In genomic region chr11:959608-960007, GRCh38 we compare ENCODE assay signal across 1 cellular context.
TF ChIP-seq lines count a peak whose summit lies in the region.

No MANE protein-coding gene starts in this region.

TF ChIP-seq in HepG2, 621 proteins besides CTCF, POLR2A, EP300 and RAD21 (continued from another document):
- TF ChIP-seq ZNF142 (CRISPR knock-in tag; IDR thresholded peaks at IDR 0.05) (no peak), ZNF225 (CRISPR knock-in tag; IDR thresholded peaks at IDR 0.05) (no peak), ZNF629 (CRISPR knock-in tag; conservative IDR thresholded peaks at IDR 0.05) (no peak), ZBTB20 (CRISPR knock-in tag; IDR thresholded peaks at IDR 0.05; ENCODE audit: borderline replicate concordance, low read depth) (no peak), ZNF547 (CRISPR knock-in tag; IDR thresholded peaks at IDR 0.05) (no peak), JUN (CRISPR knock-in tag; IDR thresholded peaks at IDR 0.05) (no peak), ATRX (CRISPR knock-in tag; IDR thresholded peaks at IDR 0.05; ENCODE audit: borderline replicate concordance) (no peak), ZNF138 (CRISPR knock-in tag; IDR thresholded peaks at IDR 0.05; ENCODE audit: low read depth) (no peak), SMC3 (IDR thresholded peaks at IDR 0.05; ENCODE audit: low read length) (peak; percentile 38), HMG20A (CRISPR knock-in tag; IDR thresholded peaks at IDR 0.05; ENCODE audit: borderline replicate concordance) (no peak), MXI1 (IDR thresholded peaks at IDR 0.05; ENCODE audit: borderline replicate concordance, low read depth, low read length) (no peak), HNF1A (IDR thresholded peaks at IDR 0.05; ENCODE audit: low read depth) (no peak), HNF1A (CRISPR knock-in tag; IDR thresholded peaks at IDR 0.05; ENCODE audit: borderline replicate concordance) (no peak), ZNF383 (CRISPR knock-in tag; IDR thresholded peaks at IDR 0.05; ENCODE audit: borderline replicate concordance) (no peak), SAP130 (CRISPR knock-in tag; IDR thresholded peaks at IDR 0.05; ENCODE audit: low read depth) (peak; percentile 17; the same call in 1 of the 2 replicates)
